Comparison of ENCODE assay signal across 9 cellular contexts in the genomic region with DNA sequence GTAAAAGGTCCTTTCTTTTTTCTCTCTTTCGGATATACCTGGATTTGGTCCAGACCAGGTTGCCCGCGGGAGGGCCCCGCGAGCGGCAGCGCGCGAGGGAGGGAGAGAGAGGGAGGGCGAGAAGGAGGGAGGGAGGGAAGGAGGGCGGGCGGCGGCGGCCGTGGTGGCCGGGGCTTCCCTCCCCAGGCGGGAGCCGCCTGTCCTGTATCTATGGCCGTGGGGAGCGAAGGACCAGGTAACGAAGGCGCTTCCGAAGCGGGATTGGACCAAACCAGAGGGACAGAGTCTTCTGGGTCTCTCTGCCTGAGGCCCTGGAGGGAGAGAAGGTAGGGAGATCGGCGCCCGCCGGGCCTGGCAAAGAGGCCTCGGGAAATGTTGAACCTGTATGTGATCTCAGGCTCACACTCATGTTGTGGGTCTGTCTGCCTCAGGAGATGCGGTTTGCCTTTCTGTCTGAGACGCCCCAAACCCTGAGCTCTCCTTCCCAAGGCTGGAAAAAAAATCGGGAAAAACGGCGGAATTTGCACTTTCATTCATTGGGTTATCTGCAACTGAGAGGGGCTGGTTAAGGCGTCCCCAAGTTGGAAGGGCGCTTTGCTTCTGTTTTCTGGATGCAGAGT. TPM values are rescaled to one million over a fixed set of nuclear protein-coding genes. Genes with fewer than 3 reads are reported as not detected.
DNase-seq lines count a peak whose midpoint lies in the region; ATAC-seq and TF ChIP-seq lines count a peak whose summit lies in the region.
"Had no signal": no experiment of that assay in that cellular context is flagged by ENCODE, and none has a peak within 500 bp of the region (broad histone marks: within the 10 kb centered on the region; RNA-seq: fewer than 3 reads in every experiment).

No MANE protein-coding gene starts in this region.

- H3K4me2 ChIP-seq in OCI-LY7 (ENCODE audit: low read length) = no peak overlapping the region

- no peaks in the 10 kb centered on the region for H3K79me2 ChIP-seq in OCI-LY7 (ENCODE audit: insufficient read depth, low read depth, low read length)

- POLR2A ChIA-PET in AG04449 (lab: Yijun Ruan, JAX) (interaction anchor here (0.6 to 1.4 kb wide), 5 partner anchors 9 to 227 kb away, joined by 3 to 5 read pairs (median 3); no protein-coding TSS in a partner anchor), HEK293 (lab: Yijun Ruan, JAX) (interaction anchor here (0.6 to 2.2 kb wide), 14 partner anchors 9 to 238 kb away, joined by 3 to 14 read pairs (median 4); a partner anchor contains a TSS), OCI-LY7 (lab: Charles Lee) (no interaction called here)

- H3K36me3 ChIP-seq in HEK293 (ENCODE audit: control insufficient read depth in 2 of 2, insufficient read depth in 1 of 2, low read length in 2 of 2) = no peaks in the 10 kb centered on the region
- H3K36me3 ChIP-seq in ascending aorta = no peaks in the 10 kb centered on the region
- H3K36me3 ChIP-seq in OCI-LY7 (ENCODE audit: insufficient read depth, low read length) = no peaks in the 10 kb centered on the region

- CTCF ChIA-PET in AG04449 (lab: Yijun Ruan, JAX) = interaction anchor here (1.3 to 20.0 kb wide), 7 partner anchors 8 to 220 kb away, joined by 4 to 756 read pairs (median 6); a partner anchor contains a TSS
- CTCF ChIA-PET in HEK293 (lab: Yijun Ruan, JAX) = interaction anchor here (0.6 to 1.5 kb wide), 7 partner anchors 11 to 392 kb away, joined by 3 to 5 read pairs (median 4); no protein-coding TSS in a partner anchor
- CTCF ChIA-PET in OCI-LY7 (lab: Charles Lee; ENCODE audit: unreplicated experiment) = no interaction called here

- no peak for ATAC-seq in GM21423 (IDR thresholded peaks at IDR 0.05; ENCODE audit: unreplicated experiment)
- no peak for ATAC-seq in HG03460 (IDR thresholded peaks at IDR 0.05; ENCODE audit: unreplicated experiment)

- H3K4me1 Mint-ChIP-seq in nephron = peaks cover 66% of the 10 kb centered on the region

- peak overlapping the region; percentile 95 to 100 (median 100) for H3K27ac Mint-ChIP-seq in nephron

- BruUV-seq in OCI-LY7 (replicated peaks; lab: Mats Ljungman, UMichigan) = no TSS peak

- peaks cover 47% of the 10 kb centered on the region for H3K27me3 ChIP-seq in ascending aorta

- H3K9me3 Mint-ChIP-seq in nephron = no peaks in the 10 kb centered on the region

- H4K20me1 ChIP-seq in OCI-LY7 (ENCODE audit: insufficient read depth, low read length) = no peaks in the 10 kb centered on the region

- intact Hi-C loops in ascending aorta (cut with DNase I) (no loop called here), OCI-LY7 (cut with micrococcal nuclease; ENCODE audit: unreplicated experiment) (no loop called here)

- H2AFZ ChIP-seq in OCI-LY7 (ENCODE audit: low read length) = no peak overlapping the region

- H3K4me3 ChIP-seq in AG04449 (ENCODE audit: low read depth, low read length) (peak overlapping the region; percentile 96), HEK293 (ENCODE audit: low read depth, low read length) (peak overlapping the region; percentile 61), ascending aorta (peak overlapping the region; percentile 32 to 50), OCI-LY7 (ENCODE audit: low read depth, low read length, poor library complexity, severe bottlenecking) (no peak overlapping the region)

- H3K4me1 ChIP-seq in HEK293 (ENCODE audit: control insufficient read depth, insufficient read depth, low read length) = peaks cover 40% of the 10 kb centered on the region
- peaks cover 11 to 17% of the 10 kb centered on the region in 2 donors for H3K4me1 ChIP-seq in ascending aorta
- peaks cover 5% of the 10 kb centered on the region for H3K4me1 ChIP-seq in OCI-LY7 (ENCODE audit: insufficient read depth, low read length, poor library complexity, severe bottlenecking)

- H3K36me3 Mint-ChIP-seq in nephron (ENCODE audit: low read depth) = peaks cover 29% of the 10 kb centered on the region

- DNase-seq in AG04449 (ENCODE audit: low read depth, low spot score) = no peak
- no peak for DNase-seq in ascending aorta (ENCODE audit: low spot score in 2 of 2)
- DNase-seq in stimulated activated CD8-positive, alpha-beta memory T cell treated with anti-CD3 and anti-CD28 coated beads, Interleukin-4, amount 100 ng/mL, for 48 hours = no peak
- no peak for DNase-seq in OCI-LY7 (ENCODE audit: low spot score)
- DNase-seq: effector CD8-positive, alpha-beta T cell had no signal

- H3K9me2 ChIP-seq in OCI-LY7 (ENCODE audit: insufficient read depth, low read length) = no peaks in the 10 kb centered on the region

- peak overlapping the region; percentile 95 to 99 (median 96) for H3K4me3 Mint-ChIP-seq in nephron

- peaks cover 68% of the 10 kb centered on the region for H3K27me3 Mint-ChIP-seq in nephron (ENCODE audit: low read depth)

- H3K9me3 ChIP-seq in HEK293 (ENCODE audit: control insufficient read depth, insufficient read depth, low read depth, low read length) = no peaks in the 10 kb centered on the region
- H3K9me3 ChIP-seq in ascending aorta = no peaks in the 10 kb centered on the region
- no peaks in the 10 kb centered on the region for H3K9me3 ChIP-seq in OCI-LY7 (ENCODE audit: low read length)

- TF ChIP-seq CTCF in AG04449 (IDR thresholded peaks at IDR 0.05; ENCODE audit: insufficient read depth, low read length, missing control alignments) (no peak), HEK293 (tag by site-specific recombination; IDR thresholded peaks at IDR 0.05) (no peak), ascending aorta (IDR thresholded peaks at IDR 0.05) (no peak), nephron (IDR thresholded peaks at IDR 0.05; ENCODE audit: unreplicated experiment in 3 of 3) (no peak), OCI-LY7 (conservative IDR thresholded peaks at IDR 0.05; ENCODE audit: low read length) (no peak)

- H3K27ac ChIP-seq in HEK293 (ENCODE audit: extremely low read depth, low read depth, low read length) (peak overlapping the region; percentile 98), ascending aorta (no peak overlapping the region), OCI-LY7 (ENCODE audit: low read depth, low read length, poor library complexity, severe bottlenecking) (no peak overlapping the region)

TF ChIP-seq in HEK293, 187 proteins besides CTCF, POLR2A, EP300 and RAD21 (continues in another document):
- TF ChIP-seq ZNF629 (tag by site-specific recombination; IDR thresholded peaks at IDR 0.05) (no peak), ZNF146 (tag by site-specific recombination; IDR thresholded peaks at IDR 0.05) (no peak), ZNF596 (tag by site-specific recombination; IDR thresholded peaks at IDR 0.05) (no peak), ZNF324 (tag by site-specific recombination; IDR thresholded peaks at IDR 0.05) (0 out of 2 replicates have a peak, but pooled peaks have one; percentile 14), ZNF394 (tag by site-specific recombination; IDR thresholded peaks at IDR 0.05; ENCODE audit: borderline replicate concordance) (no peak), IKZF3 (tag by site-specific recombination; IDR thresholded peaks at IDR 0.05) (peak; percentile 66), ZFHX2 (tag by site-specific recombination; conservative IDR thresholded peaks at IDR 0.05) (0 out of 2 replicates have a peak, but pooled peaks have one; percentile 40), FEZF1 (tag by site-specific recombination; IDR thresholded peaks at IDR 0.05) (no peak), ZNF654 (tag by site-specific recombination; IDR thresholded peaks at IDR 0.05; ENCODE audit: low read depth) (no peak), ZBTB7A (tag by site-specific recombination; IDR thresholded peaks at IDR 0.05; ENCODE audit: low read depth) (no peak), ZNF211 (tag by site-specific recombination; IDR thresholded peaks at IDR 0.05; ENCODE audit: low read depth) (no peak), ZNF621 (tag by site-specific recombination; IDR thresholded peaks at IDR 0.05) (no peak)
- TF ChIP-seq, protein P1, sequence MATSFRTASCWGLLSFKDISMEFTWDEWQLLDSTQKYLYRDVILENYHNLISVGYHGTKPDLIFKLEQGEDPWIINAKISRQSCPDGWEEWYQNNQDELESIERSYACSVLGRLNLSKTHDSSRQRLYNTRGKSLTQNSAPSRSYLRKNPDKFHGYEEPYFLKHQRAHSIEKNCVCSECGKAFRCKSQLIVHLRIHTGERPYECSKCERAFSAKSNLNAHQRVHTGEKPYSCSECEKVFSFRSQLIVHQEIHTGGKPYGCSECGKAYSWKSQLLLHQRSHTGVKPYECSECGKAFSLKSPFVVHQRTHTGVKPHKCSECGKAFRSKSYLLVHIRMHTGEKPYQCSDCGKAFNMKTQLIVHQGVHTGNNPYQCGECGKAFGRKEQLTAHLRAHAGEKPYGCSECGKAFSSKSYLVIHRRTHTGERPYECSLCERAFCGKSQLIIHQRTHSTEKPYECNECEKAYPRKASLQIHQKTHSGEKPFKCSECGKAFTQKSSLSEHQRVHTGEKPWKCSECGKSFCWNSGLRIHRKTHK (tag by site-specific recombination; IDR thresholded peaks at IDR 0.05) = no peak
- TF ChIP-seq, protein P2, sequence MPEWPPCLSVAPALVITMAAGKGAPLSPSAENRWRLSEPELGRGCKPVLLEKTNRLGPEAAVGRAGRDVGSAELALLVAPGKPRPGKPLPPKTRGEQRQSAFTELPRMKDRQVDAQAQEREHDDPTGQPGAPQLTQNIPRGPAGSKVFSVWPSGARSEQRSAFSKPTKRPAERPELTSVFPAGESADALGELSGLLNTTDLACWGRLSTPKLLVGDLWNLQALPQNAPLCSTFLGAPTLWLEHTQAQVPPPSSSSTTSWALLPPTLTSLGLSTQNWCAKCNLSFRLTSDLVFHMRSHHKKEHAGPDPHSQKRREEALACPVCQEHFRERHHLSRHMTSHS (tag by site-specific recombination; IDR thresholded peaks at IDR 0.05) = no peak

RNA-seq across cellular contexts. Expression of a gene that starts 5.2 kb away (rescaled TPM):
- total RNA-seq in ascending aorta = 1.2 TPM
- not detected in 2 replicates for total RNA-seq in OCI-LY7 (2014; rRNA removed; shearing (Covaris generic))
- 0.42 and 0.57 TPM in 2 replicates for total RNA-seq in OCI-LY7 (2022)

RNA-seq across cellular contexts. Expression of a gene that starts 9.9 kb away (rescaled TPM):
- total RNA-seq in ascending aorta = not detected
- total RNA-seq in OCI-LY7 (2014; rRNA removed; shearing (Covaris generic)) = 0.28 TPM in 1 of 2 replicates, not detected in the other
- 0.25 TPM in 1 of 2 replicates, not detected in the other for total RNA-seq in OCI-LY7 (2022)

RNA-seq across cellular contexts. Expression of a gene that starts 14.0 kb away (rescaled TPM):
- total RNA-seq in ascending aorta (8.9 TPM), OCI-LY7 (2022) (not detected in 2 replicates)
- not detected in 2 replicates for total RNA-seq in OCI-LY7 (2014; rRNA removed; shearing (Covaris generic))

RNA-seq across cellular contexts. Expression of a gene that starts 20.0 kb away (rescaled TPM):
- not detected for total RNA-seq in ascending aorta
- total RNA-seq in OCI-LY7 (2014; rRNA removed; shearing (Covaris generic)) = 0.88 and 1.6 TPM in 2 replicates
- total RNA-seq in OCI-LY7 (2022) = 3.6 and 5.3 TPM in 2 replicates

RNA-seq across cellular contexts. Expression of a gene that starts 21.9 kb away (rescaled TPM):
- 0.32 TPM for total RNA-seq in ascending aorta
- total RNA-seq in OCI-LY7 (2014; rRNA removed; shearing (Covaris generic)) = 1.4 and 2.3 TPM in 2 replicates
- 2.7 and 3.8 TPM in 2 replicates for total RNA-seq in OCI-LY7 (2022)
